ENCODE assay signal across 8 cellular contexts in genomic region chr19:17245535-17245984, GRCh38. TPM values are rescaled to one million over a fixed set of nuclear protein-coding genes. Genes with fewer than 3 reads are reported as not detected.
DNase-seq lines count a peak whose midpoint lies in the region; ATAC-seq and TF ChIP-seq lines count a peak whose summit lies in the region.

NR2F6 (minus strand) TSS chr19:17245919; CDS start chr19:17245220, 699 bp downstream.

- peak within 1 kb of the TSS; percentile 85 for H2BK120ac ChIP-seq in trophoblast cell (ENCODE audit: insufficient read depth, low read length, poor library complexity)

- intact Hi-C loops in activated B cell treated with CpG ODN at 0.5 μM for 24 hours (cut with micrococcal nuclease) = no loop called here

- no CpG with 5 or more reads among the region's 72 CpGs for WGBS in trophoblast cell (ENCODE audit: extremely low coverage, insufficient coverage, insufficient read length)

- peak within 1 kb of the TSS; percentile 95 for H3K4ac ChIP-seq in trophoblast cell (ENCODE audit: low read depth, low read length)

- peak within 1 kb of the TSS; percentile 89 for H4K8ac ChIP-seq in trophoblast cell (ENCODE audit: low read depth, low read length)

- peak within 1 kb of the TSS; percentile 51 for H2AK5ac ChIP-seq in trophoblast cell (ENCODE audit: low read length)

- H3K27me3 ChIP-seq in trophoblast cell (ENCODE audit: insufficient read depth, low read length) = no peaks in the 10 kb centered on the region

- H2BK12ac ChIP-seq in trophoblast cell (ENCODE audit: low read length) = peak within 1 kb of the TSS; percentile 94

- H4K12ac ChIP-seq in trophoblast cell (ENCODE audit: low read depth, low read length) = peak within 1 kb of the TSS; percentile 91

- no peaks in the 10 kb centered on the region for H3K9me3 Mint-ChIP-seq in activated B cell treated with CpG ODN at 0.5 μM for 24 hours

- H3K79me2 ChIP-seq in trophoblast cell (ENCODE audit: control insufficient read depth, insufficient read depth, low read length, poor library complexity) = peaks cover 57% of the 10 kb centered on the region

- H3K9ac ChIP-seq in trophoblast cell (ENCODE audit: low read length) = peak within 1 kb of the TSS; percentile 95

- POLR2A ChIA-PET in activated B cell treated with CpG ODN at 0.5 μM for 24 hours (lab: Charles Lee) = interaction anchor here (0.5 to 2.0 kb wide), 2 partner anchors 10 to 121 kb away, joined by 5 to 15 read pairs; no protein-coding TSS in a partner anchor

- CTCF ChIA-PET in activated B cell treated with CpG ODN at 0.5 μM for 24 hours (lab: Charles Lee) = no interaction called here

- peak within 1 kb of the TSS; percentile 96 for H3K14ac ChIP-seq in trophoblast cell (ENCODE audit: low read length)

- peak within 1 kb of the TSS; percentile 94 for H2BK5ac ChIP-seq in trophoblast cell (ENCODE audit: low read depth, low read length, poor library complexity)

- H3K79me1 ChIP-seq in trophoblast cell (ENCODE audit: low read length) = peaks cover 67% of the 10 kb centered on the region

- peaks cover 9 to 10% of the 10 kb centered on the region in 2 experiments for H3K36me3 ChIP-seq in trophoblast cell (ENCODE audit: control insufficient read depth in 1 of 2, insufficient read depth in 2 of 2, low read length in 2 of 2)

- peak within 1 kb of the TSS; percentile 98 for H4K91ac ChIP-seq in trophoblast cell (ENCODE audit: low read depth, low read length)

- peaks cover 5% of the 10 kb centered on the region for H3K9me3 ChIP-seq in trophoblast cell (ENCODE audit: insufficient read depth, low read depth, low read length)

- peak within 1 kb of the TSS; percentile 100 for H3K27ac ChIP-seq in trophoblast cell (ENCODE audit: low read depth, low read length)

- ATAC-seq in GM21737 (IDR thresholded peaks at IDR 0.05; ENCODE audit: unreplicated experiment) (peak; percentile 7), activated B cell treated with CpG ODN at 0.5 μM for 24 hours (ENCODE audit: low read depth) (peak; percentile 39), GM21717 (IDR thresholded peaks at IDR 0.05; ENCODE audit: unreplicated experiment) (no peak), GM19351 (IDR thresholded peaks at IDR 0.05; ENCODE audit: unreplicated experiment) (no peak)

- peak within 1 kb of the TSS; percentile 92 for H3K18ac ChIP-seq in trophoblast cell (ENCODE audit: low read length)

- H3K4me2 ChIP-seq in trophoblast cell (ENCODE audit: low read length) = peak within 1 kb of the TSS; percentile 89

- no peak for DNase-seq in A172 (ENCODE audit: low spot score)
- DNase-seq in activated B cell treated with CpG ODN at 0.5 μM for 24 hours = no peak
- DNase-seq in glomerular endothelial cell (ENCODE audit: extremely low read depth, low read depth, low spot score) = no peak
- DNase-seq in trophoblast cell = no peak
- DNase-seq in GM19240 (ENCODE audit: insufficient read length, low spot score) = no peak

- H3K27ac Mint-ChIP-seq in activated B cell treated with CpG ODN at 0.5 μM for 24 hours = peak within 1 kb of the TSS; percentile 89

- no peak for TF ChIP-seq CTCF in activated B cell treated with CpG ODN at 0.5 μM for 24 hours (IDR thresholded peaks at IDR 0.05)

- peak within 1 kb of the TSS; percentile 55 for H2AFZ ChIP-seq in trophoblast cell (ENCODE audit: insufficient read depth, low read length, poor library complexity)

- no peaks in the 10 kb centered on the region for H3K36me3 Mint-ChIP-seq in activated B cell treated with CpG ODN at 0.5 μM for 24 hours (ENCODE audit: low read depth)

- H3K4me3 Mint-ChIP-seq in activated B cell treated with CpG ODN at 0.5 μM for 24 hours = peak within 1 kb of the TSS; percentile 92

- peak within 1 kb of the TSS; percentile 95 for H3K4me3 ChIP-seq in trophoblast cell (ENCODE audit: low read depth, low read length)

- peaks cover 38 to 47% of the 10 kb centered on the region in 2 experiments for H3K4me1 ChIP-seq in trophoblast cell (ENCODE audit: control insufficient read depth in 1 of 2, insufficient read depth in 2 of 2, low read length in 2 of 2)

- no peaks in the 10 kb centered on the region for H3K27me3 Mint-ChIP-seq in activated B cell treated with CpG ODN at 0.5 μM for 24 hours

- peaks cover 13% of the 10 kb centered on the region for H3K4me1 Mint-ChIP-seq in activated B cell treated with CpG ODN at 0.5 μM for 24 hours

- no peak within 1 kb of the TSS for H3K23ac ChIP-seq in trophoblast cell (ENCODE audit: low read length)

RNA-seq across cellular contexts. Expression of gene NR2F6, which starts in this region (rescaled TPM):
- 54.5 and 70.9 TPM in 2 replicates for total RNA-seq in A172 (2014; rRNA removed; shearing (Covaris generic))
- total RNA-seq in activated B cell treated with CpG ODN at 0.5 μM for 24 hours (4.3 and 4.6 TPM in 2 replicates), glomerular endothelial cell (68.1 and 75.5 TPM in 2 replicates)
- 205 and 221 TPM in 2 replicates for polyA plus RNA-seq in trophoblast cell (2013)

Comparison
In these comparisons a context has a peak if more than half of its experiments do, and no peak if none do; other contexts are left out.
1. RNA of gene NR2F6 (total RNA-seq): 68.1 to 75.5 TPM in glomerular endothelial cell and 54.5 to 70.9 TPM in A172; 4.3 to 4.6 TPM in activated B cell treated with CpG ODN at 0.5 μM for 24 hours; every median in the first group is over 10 times any median in the second.
2. ATAC-seq: peak in GM21737 (single experiment) and activated B cell treated with CpG ODN at 0.5 μM for 24 hours (single experiment); none in GM21717 (single experiment) and GM19351 (single experiment).